Comparison of ENCODE assay signal across 8 cellular contexts in genomic region chr7:103078231-103078630, GRCh38. TPM values are rescaled to one million over a fixed set of nuclear protein-coding genes. Genes with fewer than 3 reads are reported as not detected.
DNase-seq lines count a peak whose midpoint lies in the region; ATAC-seq, FAIRE-seq and TF ChIP-seq lines count a peak whose summit lies in the region.
"Not testable (repeated sequence)": the region's sequence is repeated elsewhere in the genome, so short reads cannot be mapped to it uniquely, and the experiment has no call there.

No MANE protein-coding gene starts in this region.

- not testable (repeated sequence) for H3K27me3 ChIP-seq in CD4-positive, CD25-positive, alpha-beta regulatory T cell (ENCODE audit: control insufficient read depth, insufficient read depth, low read length); K562 (ENCODE audit: control insufficient read depth in 2 of 2, insufficient read depth in 2 of 2, low read length in 2 of 2); mesenchymal stem cell (ENCODE audit: control insufficient read depth in 1 of 2, insufficient read depth in 1 of 2, low read length in 2 of 2)

- BruUV-seq in K562 (replicated peaks; lab: Mats Ljungman, UMichigan): not testable (repeated sequence)

- TF ChIP-seq EP300 in K562 (IDR thresholded peaks at IDR 0.05; ENCODE audit: low read length): not testable (repeated sequence)

- H3K4me1 Mint-ChIP-seq in CD4-positive, CD25-positive, alpha-beta regulatory T cell: peaks cover 25 to 62% (median 46%) of the 10 kb centered on the region in 4 donors
- H3K4me1 Mint-ChIP-seq in IgD-negative memory B cell: peaks cover 19 to 28% (median 28%) of the 10 kb centered on the region in 3 donors
- peaks cover 41% of the 10 kb centered on the region for H3K4me1 Mint-ChIP-seq in activated B cell treated with CpG ODN at 0.5 μM for 24 hours
- H3K4me1 Mint-ChIP-seq in neural crest cell: peaks cover 22% of the 10 kb centered on the region
- H3K4me1 Mint-ChIP-seq in stimulated activated naive B cell treated with anti-CD40 and anti-IgM and Interleukin-4, amounts not matched to agents 10 μg/mL and 1 μg/mL and 100 μg/mL, for 72 hours: peaks cover 16 to 37% of the 10 kb centered on the region in 2 donors

- in situ Hi-C loops in K562 (cut with MboI): not testable (repeated sequence)

- TF ChIP-seq POLR2A in K562 (conservative IDR thresholded peaks at IDR 0.05): not testable (repeated sequence)

- not testable (repeated sequence) for H2BK15ac ChIP-seq in mesenchymal stem cell (ENCODE audit: low read depth, poor library complexity, severe bottlenecking)

- peak overlapping the region in 2 of 3 donors; percentile 25 to 83 for H3K27ac Mint-ChIP-seq in CD4-positive, CD25-positive, alpha-beta regulatory T cell
- peak overlapping the region in 2 of 3 donors; percentile 5 to 59 for H3K27ac Mint-ChIP-seq in IgD-negative memory B cell
- peak overlapping the region; percentile 46 for H3K27ac Mint-ChIP-seq in activated B cell treated with CpG ODN at 0.5 μM for 24 hours
- not testable (repeated sequence) for H3K27ac Mint-ChIP-seq in neural crest cell (ENCODE audit: unreplicated experiment)
- H3K27ac Mint-ChIP-seq in stimulated activated naive B cell treated with anti-CD40 and anti-IgM and Interleukin-4, amounts not matched to agents 10 μg/mL and 1 μg/mL and 100 μg/mL, for 72 hours: peak overlapping the region; percentile 31

- H3K4me2 ChIP-seq in K562 (ENCODE audit: insufficient read depth, low read length); mesenchymal stem cell (ENCODE audit: low read length, poor library complexity, severe bottlenecking): not testable (repeated sequence)

- H3K4ac ChIP-seq in mesenchymal stem cell (ENCODE audit: low read depth in 1 of 2, low read length in 2 of 2): not testable (repeated sequence)

- not testable (repeated sequence) for DNase-seq in CD4-positive, CD25-positive, alpha-beta regulatory T cell; activated B cell treated with CpG ODN at 0.5 μM for 24 hours; K562 (ENCODE audit: extremely low read depth in 1 of 4, low spot score in 3 of 4); mesenchymal stem cell; neural crest cell (ENCODE audit: low read depth, low spot score); stimulated activated naive B cell treated with anti-CD40 and anti-IgM and Interleukin-4, amounts not matched to agents 10 μg/mL and 1 μg/mL and 100 μg/mL, for 72 hours
- DNase-seq in NCI-H82 (lab: John Stamatoyannopoulos, UW): peak; percentile 86

- FAIRE-seq in K562 (lab: Jason Lieb, UNC): not testable (repeated sequence)

- H2AK5ac ChIP-seq in mesenchymal stem cell (ENCODE audit: low read length, severe bottlenecking): not testable (repeated sequence)

- not testable (repeated sequence) for H3K9me3 Mint-ChIP-seq in CD4-positive, CD25-positive, alpha-beta regulatory T cell; IgD-negative memory B cell; activated B cell treated with CpG ODN at 0.5 μM for 24 hours; neural crest cell; stimulated activated naive B cell treated with anti-CD40 and anti-IgM and Interleukin-4, amounts not matched to agents 10 μg/mL and 1 μg/mL and 100 μg/mL, for 72 hours

- not testable (repeated sequence) for H3K36me3 Mint-ChIP-seq in CD4-positive, CD25-positive, alpha-beta regulatory T cell; IgD-negative memory B cell; neural crest cell (ENCODE audit: low read depth)
- H3K36me3 Mint-ChIP-seq in activated B cell treated with CpG ODN at 0.5 μM for 24 hours (ENCODE audit: low read depth): peaks cover 19% of the 10 kb centered on the region
- peaks cover 17 to 25% of the 10 kb centered on the region in 2 donors for H3K36me3 Mint-ChIP-seq in stimulated activated naive B cell treated with anti-CD40 and anti-IgM and Interleukin-4, amounts not matched to agents 10 μg/mL and 1 μg/mL and 100 μg/mL, for 72 hours

- H3K79me2 ChIP-seq in K562 (ENCODE audit: control insufficient read depth, insufficient read depth, low read length): peaks cover 51% of the 10 kb centered on the region

- intact Hi-C loops in activated B cell treated with CpG ODN at 0.5 μM for 24 hours (cut with micrococcal nuclease): loop anchor here (10.0 kb wide), 3 partner anchors 267 to 1937 kb away; partner anchors contain the start of genes DNAJC2, KMT2E and PSMC2
- intact Hi-C loops in K562 (cut with micrococcal nuclease): not testable (repeated sequence)

- H3K9me3 ChIP-seq in CD4-positive, CD25-positive, alpha-beta regulatory T cell (ENCODE audit: control insufficient read depth in 2 of 2, low read length in 2 of 2); K562 (replicated peaks; ENCODE audit: control insufficient read depth, insufficient read depth, low read depth, low read length); mesenchymal stem cell (ENCODE audit: control insufficient read depth, low read length): not testable (repeated sequence)

- H2BK5ac ChIP-seq in mesenchymal stem cell (ENCODE audit: low read depth, low read length, poor library complexity, severe bottlenecking): not testable (repeated sequence)

- not testable (repeated sequence) for H4K20me1 ChIP-seq in K562 (replicated peaks; ENCODE audit: control insufficient read depth, insufficient read depth, low read length)

- not testable (repeated sequence) for ATAC-seq in CD4-positive, CD25-positive, alpha-beta regulatory T cell (ENCODE audit: low read depth in 2 of 2); activated B cell treated with CpG ODN at 0.5 μM for 24 hours (ENCODE audit: low read depth); K562; stimulated activated naive B cell treated with anti-CD40 and anti-IgM and Interleukin-4, amounts not matched to agents 10 μg/mL and 1 μg/mL and 100 μg/mL, for 72 hours (replicated peaks)

- not testable (repeated sequence) for H3K79me1 ChIP-seq in mesenchymal stem cell (replicated peaks; ENCODE audit: low read length, poor library complexity, severe bottlenecking)

- CTCF ChIA-PET in activated B cell treated with CpG ODN at 0.5 μM for 24 hours (lab: Charles Lee); K562 (lab: Yijun Ruan, JAX; ENCODE audit: low intra/inter-chr PET ratio): not testable (repeated sequence)

- H3K36me3 ChIP-seq in CD4-positive, CD25-positive, alpha-beta regulatory T cell (ENCODE audit: control insufficient read depth, insufficient read depth, low read length): not testable (repeated sequence)
- H3K36me3 ChIP-seq in K562 (ENCODE audit: control insufficient read depth, insufficient read depth, low read length) (peaks cover 38% of the 10 kb centered on the region; the same call in 2 of the 3 replicates), mesenchymal stem cell (ENCODE audit: control insufficient read depth in 1 of 2, insufficient read depth in 2 of 2, low read depth in 1 of 2, low read length in 2 of 2) (peaks cover 8 to 11% of the 10 kb centered on the region in 2 experiments)

- H3K14ac ChIP-seq in mesenchymal stem cell (ENCODE audit: low read length in 2 of 2): not testable (repeated sequence)

- H2BK12ac ChIP-seq in mesenchymal stem cell (ENCODE audit: low read length in 2 of 2): not testable (repeated sequence)

- not testable (repeated sequence) for H2AFZ ChIP-seq in K562 (ENCODE audit: low read depth, low read length); mesenchymal stem cell (ENCODE audit: low read depth, low read length)

- not testable (repeated sequence) for H2BK120ac ChIP-seq in mesenchymal stem cell (ENCODE audit: low read depth, low read length)

- H3K27ac ChIP-seq in CD4-positive, CD25-positive, alpha-beta regulatory T cell (ENCODE audit: insufficient read depth, low read length, poor library complexity, severe bottlenecking); K562 (ENCODE audit: extremely low read depth, low read depth, low read length); mesenchymal stem cell (ENCODE audit: low read length, poor library complexity, severe bottlenecking): not testable (repeated sequence)

- not testable (repeated sequence) for TF ChIP-seq RAD21 in K562 (CRISPR knock-in tag; conservative IDR thresholded peaks at IDR 0.05 in 1 of 2, IDR thresholded peaks at IDR 0.05 in 1 of 2)

- not testable (repeated sequence) for H4K91ac ChIP-seq in mesenchymal stem cell (ENCODE audit: low read length)

- WGBS in K562 (ENCODE audit: insufficient coverage, low coverage, missing lambda C conversion rate): 46% methylated on average over 6 of the region's 7 CpGs
- WGBS in mesenchymal stem cell: 87% methylated on average over 7 of the region's 7 CpGs

- peaks cover 22% of the 10 kb centered on the region for H3K4me1 ChIP-seq in CD4-positive, CD25-positive, alpha-beta regulatory T cell (ENCODE audit: control insufficient read depth, insufficient read depth, low read length, poor library complexity, severe bottlenecking)
- not testable (repeated sequence) for H3K4me1 ChIP-seq in K562 (replicated peaks in 1 of 2; ENCODE audit: control insufficient read depth in 2 of 2, insufficient read depth in 2 of 2, low read length in 2 of 2); mesenchymal stem cell (ENCODE audit: control insufficient read depth, insufficient read depth, low read depth, low read length)

- H3K9ac ChIP-seq in K562 (ENCODE audit: insufficient read depth in 1 of 2, low read depth in 2 of 2, low read length in 2 of 2); mesenchymal stem cell (ENCODE audit: low read length): not testable (repeated sequence)

- H3K27me3 Mint-ChIP-seq in CD4-positive, CD25-positive, alpha-beta regulatory T cell: peaks cover 11% of the 10 kb centered on the region
- H3K27me3 Mint-ChIP-seq in IgD-negative memory B cell; activated B cell treated with CpG ODN at 0.5 μM for 24 hours; neural crest cell (ENCODE audit: low read depth); stimulated activated naive B cell treated with anti-CD40 and anti-IgM and Interleukin-4, amounts not matched to agents 10 μg/mL and 1 μg/mL and 100 μg/mL, for 72 hours: not testable (repeated sequence)

- H3K18ac ChIP-seq in mesenchymal stem cell (ENCODE audit: low read depth in 1 of 2, low read length in 2 of 2): not testable (repeated sequence)

- not testable (repeated sequence) for TF ChIP-seq CTCF in activated B cell treated with CpG ODN at 0.5 μM for 24 hours (IDR thresholded peaks at IDR 0.05); K562 (IDR thresholded peaks at IDR 0.05 in 2 of 3, conservative IDR thresholded peaks at IDR 0.05 in 1 of 3; ENCODE audit: insufficient read depth in 2 of 3, low read depth in 1 of 3, low read length in 3 of 3); neural crest cell (conservative IDR thresholded peaks at IDR 0.05)

- H3K23ac ChIP-seq in mesenchymal stem cell (ENCODE audit: low read length in 2 of 2): not testable (repeated sequence)

- H3K9me1 ChIP-seq in K562 (ENCODE audit: control insufficient read depth, insufficient read depth, low read length): not testable (repeated sequence)

- POLR2A ChIA-PET in activated B cell treated with CpG ODN at 0.5 μM for 24 hours (lab: Charles Lee); K562 (lab: Yijun Ruan, JAX): not testable (repeated sequence)

- not testable (repeated sequence) for H3K4me3 ChIP-seq in CD4-positive, CD25-positive, alpha-beta regulatory T cell (ENCODE audit: low read depth, low read length); K562; mesenchymal stem cell (ENCODE audit: insufficient read depth in 1 of 2, low read depth in 1 of 2, low read length in 2 of 2)

- peak overlapping the region; percentile 77 for H4K8ac ChIP-seq in mesenchymal stem cell (ENCODE audit: low read length)

- peak overlapping the region in 3 of 4 donors; percentile 15 to 90 (median 88) for H3K4me3 Mint-ChIP-seq in CD4-positive, CD25-positive, alpha-beta regulatory T cell
- H3K4me3 Mint-ChIP-seq in IgD-negative memory B cell (peak overlapping the region in 2 of 4 donors; percentile 76 to 79), neural crest cell (peak overlapping the region; percentile 81)
- H3K4me3 Mint-ChIP-seq in activated B cell treated with CpG ODN at 0.5 μM for 24 hours: not testable (repeated sequence)
- peak overlapping the region; percentile 6 to 39 for H3K4me3 Mint-ChIP-seq in stimulated activated naive B cell treated with anti-CD40 and anti-IgM and Interleukin-4, amounts not matched to agents 10 μg/mL and 1 μg/mL and 100 μg/mL, for 72 hours

RNA-seq across cellular contexts. Expression of gene ARMC10, which starts 3.3 kb away (rescaled TPM):
- total RNA-seq in CD4-positive, CD25-positive, alpha-beta regulatory T cell: 16.3 TPM
- 10 to 100 TPM; 36.7 to 51.2 (median 44.5) TPM for polyA plus RNA-seq in CD4-positive, CD25-positive, alpha-beta regulatory T cell
- 33.2 TPM for polyA plus RNA-seq in IgD-negative memory B cell
- total RNA-seq in activated B cell treated with CpG ODN at 0.5 μM for 24 hours: 24.9 and 26.7 TPM in 2 replicates
- 28.8 and 48.0 TPM in 2 replicates for total RNA-seq in K562 (2011; cell fraction: chromatin; rRNA removed; ENCODE audit: low replicate concordance)
- total RNA-seq in K562 (2011; cell fraction: nucleolus; rRNA removed): 30.0 and 34.1 TPM in 2 replicates
- 49.3 and 76.5 TPM in 2 replicates for total RNA-seq in K562 (2011; cell fraction: nucleoplasm; rRNA removed)
- total RNA-seq in K562 (2014; rRNA removed): 75.5 and 81.1 TPM in 2 replicates
- 89.9 and 95.4 TPM in 2 replicates for total RNA-seq in K562 (2014; rRNA removed; fragmentation: Illumina TruSeq; extraction: Trizol)
- total RNA-seq in K562 (2015; rRNA removed; fragmentation: Illumina TruSeq; extraction: Trizol): 69.6 and 72.6 TPM in 2 replicates
- total RNA-seq in K562 (2021): 72.6 and 76.1 TPM in 2 replicates
- 71.0 and 113 TPM in 2 replicates for polyA plus RNA-seq in K562 (2011; rRNA removed)
- 33.0 and 39.6 TPM in 2 replicates for polyA plus RNA-seq in K562 (2011; cell fraction: cytosol; rRNA removed)
- polyA plus RNA-seq in K562 (2011; cell fraction: nucleus; rRNA removed): 17.0 and 25.6 TPM in 2 replicates
- polyA plus RNA-seq in K562 (2012): 56.1 and 61.4 TPM in 2 replicates
- polyA plus RNA-seq in K562 (2014; fragmentation: Illumina TruSeq; extraction: Trizol): 57.3 and 65.0 TPM in 2 replicates
- 10 to 100 TPM; 17.0 to 22.7 TPM for polyA plus RNA-seq in K562 (2014; fragmentation: Nextera tagmentation; extraction: Ambion mirVana)
- polyA plus RNA-seq in K562 (2014; rRNA removed): 54.3 and 61.1 TPM in 2 replicates
- 85.3 and 101 TPM in 2 replicates for polyA minus RNA-seq in K562 (2011; rRNA and poly(A)+ RNA removed)
- 29.8 and 46.7 TPM in 2 replicates for polyA minus RNA-seq in K562 (2011; cell fraction: cytosol; rRNA and poly(A)+ RNA removed)
- 14.5 and 15.4 TPM in 2 replicates for polyA minus RNA-seq in K562 (2011; cell fraction: nucleus; rRNA and poly(A)+ RNA removed)
- polyA plus RNA-seq in mesenchymal stem cell (2013, experiment 1 of 2): 21.1 TPM
- 20.4 TPM for polyA plus RNA-seq in mesenchymal stem cell (2013, experiment 2 of 2)
- 34.5 and 37.0 TPM in 2 replicates for total RNA-seq in neural crest cell

RNA-seq across cellular contexts. Expression of gene FBXL13, which starts 3.6 kb away (rescaled TPM):
- not detected for total RNA-seq in CD4-positive, CD25-positive, alpha-beta regulatory T cell
- under 1 TPM in 2 of 4 donors, not detected in 2; 0.19 to 0.42 TPM for polyA plus RNA-seq in CD4-positive, CD25-positive, alpha-beta regulatory T cell
- polyA plus RNA-seq in IgD-negative memory B cell: 0.15 TPM
- total RNA-seq in activated B cell treated with CpG ODN at 0.5 μM for 24 hours: 2.9 and 3.4 TPM in 2 replicates
- 173 and 352 TPM in 2 replicates for total RNA-seq in K562 (2011; cell fraction: chromatin; rRNA removed; ENCODE audit: low replicate concordance)
- total RNA-seq in K562 (2011; cell fraction: nucleolus; rRNA removed): 92.4 and 117 TPM in 2 replicates
- 138 and 171 TPM in 2 replicates for total RNA-seq in K562 (2011; cell fraction: nucleoplasm; rRNA removed)
- total RNA-seq in K562 (2014; rRNA removed): 16.3 and 17.5 TPM in 2 replicates
- 30.5 and 38.3 TPM in 2 replicates for total RNA-seq in K562 (2014; rRNA removed; fragmentation: Illumina TruSeq; extraction: Trizol)
- total RNA-seq in K562 (2015; rRNA removed; fragmentation: Illumina TruSeq; extraction: Trizol): 21.2 and 23.7 TPM in 2 replicates
- total RNA-seq in K562 (2021): 27.0 and 27.4 TPM in 2 replicates
- polyA plus RNA-seq in K562 (2011; rRNA removed): 45.6 and 55.0 TPM in 2 replicates
- polyA plus RNA-seq in K562 (2011; cell fraction: cytosol; rRNA removed): 19.5 and 28.3 TPM in 2 replicates
- 45.8 and 53.1 TPM in 2 replicates for polyA plus RNA-seq in K562 (2011; cell fraction: nucleus; rRNA removed)
- 33.4 and 68.8 TPM in 2 replicates for polyA plus RNA-seq in K562 (2012)
- polyA plus RNA-seq in K562 (2014; fragmentation: Illumina TruSeq; extraction: Trizol): 22.4 and 24.1 TPM in 2 replicates
- polyA plus RNA-seq in K562 (2014; fragmentation: Nextera tagmentation; extraction: Ambion mirVana): 10 to 100 TPM; 25.4 to 26.6 TPM
- polyA plus RNA-seq in K562 (2014; rRNA removed): 19.7 and 20.4 TPM in 2 replicates
- polyA minus RNA-seq in K562 (2011; rRNA and poly(A)+ RNA removed): 104 and 108 TPM in 2 replicates
- 23.8 and 28.0 TPM in 2 replicates for polyA minus RNA-seq in K562 (2011; cell fraction: cytosol; rRNA and poly(A)+ RNA removed)
- 101 and 137 TPM in 2 replicates for polyA minus RNA-seq in K562 (2011; cell fraction: nucleus; rRNA and poly(A)+ RNA removed)
- polyA plus RNA-seq in mesenchymal stem cell (2013, experiment 1 of 2): 2.7 TPM
- 2.1 TPM for polyA plus RNA-seq in mesenchymal stem cell (2013, experiment 2 of 2)
- 2.1 TPM in 2 replicates for total RNA-seq in neural crest cell
